Comparison of ENCODE assay signal across 28 cellular contexts in genomic region chr10:27245846-27246245, GRCh38.
"Had no signal": no experiment of that assay in that cellular context is flagged by ENCODE, and none has a peak within 500 bp of the region (broad histone marks: within the 10 kb centered on the region; RNA-seq: fewer than 3 reads in every experiment).

No MANE protein-coding gene starts in this region.

- H3K36me3 Mint-ChIP-seq: activated naive CD4-positive, alpha-beta T cell treated with anti-CD3 and anti-CD28 coated beads, Interleukin-2, amount 50 U/mL, for 24 hours; T-cell had no signal

- H3K9ac ChIP-seq: KMS-11 had no signal

- H3K4me3 Mint-ChIP-seq: activated CD8-positive, alpha-beta T cell treated with anti-CD3 and anti-CD28 coated beads, Interleukin-2, amount 10 ng/mL, durations not matched to agents 7 days and 5 days; activated naive CD4-positive, alpha-beta T cell treated with anti-CD3 and anti-CD28 coated beads, Interleukin-2, amount 50 U/mL, for 24 hours; activated T-cell treated with anti-CD3 and anti-CD28 coated beads, Interleukin-2, amount 50 U/mL, for 24 hours; activated T-helper 1 cell treated with anti-CD3 and anti-CD28 coated beads, Interleukin-12 subunit alpha, Interleukin-12 subunit beta, Interleukin-2, Interleukin-4 antibody, amounts not matched to agents 30 ng/mL and 10 ng/mL and 1 ng/mL, durations not matched to agents 14 hours and 24 hours and 36 hours; T-cell had no signal

- H3K27ac Mint-ChIP-seq: activated CD8-positive, alpha-beta T cell treated with anti-CD3 and anti-CD28 coated beads, Interleukin-2, amount 10 ng/mL, durations not matched to agents 7 days and 5 days; activated T-cell treated with anti-CD3 and anti-CD28 coated beads, Interleukin-2, amount 50 U/mL, for 24 hours; activated T-helper 1 cell treated with anti-CD3 and anti-CD28 coated beads, Interleukin-12 subunit alpha, Interleukin-12 subunit beta, Interleukin-2, Interleukin-4 antibody, amounts not matched to agents 30 ng/mL and 10 ng/mL and 1 ng/mL, durations not matched to agents 14 hours and 24 hours and 36 hours; T-cell had no signal

- H3K27ac ChIP-seq: KMS-11, SK-N-MC, VCaP had no signal

- DNase-seq: activated CD4-positive, alpha-beta T cell treated with anti-CD3 and anti-CD28 coated beads for 4 hours; activated CD4-positive, alpha-beta T cell treated with anti-CD3 and anti-CD28 coated beads, Interleukin-2, amount 50 U/mL, for 4 hours; activated CD8-positive, alpha-beta T cell treated with anti-CD3 and anti-CD28 coated beads, Interleukin-2, amount 10 ng/mL, durations not matched to agents 7 days and 5 days; activated effector memory CD4-positive, alpha-beta T cell treated with Interleukin-2 at 50 U/mL for 16 hours; activated naive CD4-positive, alpha-beta T cell; activated T-cell treated with anti-CD3 and anti-CD28 coated beads, Interleukin-2, amount 50 U/mL, for 24 hours; aorta; MG63; MV-4-11; NCI-H1092 treated with DMSO at 0.1 percent for 48 hours; NCI-H1417 treated with DMSO at 0.1 percent for 48 hours; NCI-H1694; NCI-H2029 treated with DMSO at 0.1 percent for 48 hours; NCI-H345; NCI-H510A; NCI-H526 treated with DMSO at 0.1 percent for 48 hours; NCI-H82; RPMI8226; T-cell; T-helper 2 cell; T1000 had no signal

- H3K4me3 ChIP-seq: MG63, SK-N-MC had no signal

- H3K9me3 ChIP-seq: MG63 had no signal

- ATAC-seq: activated CD8-positive, alpha-beta T cell treated with anti-CD3 and anti-CD28 coated beads, Interleukin-2, amount 10 ng/mL, durations not matched to agents 7 days and 5 days; Panc1; Right ventricle myocardium inferior; T-cell had no signal

- H3K36me3 ChIP-seq: MG63 had no signal

- H3K27me3 Mint-ChIP-seq: activated naive CD4-positive, alpha-beta T cell treated with anti-CD3 and anti-CD28 coated beads, Interleukin-2, amount 50 U/mL, for 24 hours; activated T-cell treated with anti-CD3 and anti-CD28 coated beads, Interleukin-2, amount 50 U/mL, for 24 hours; T-cell had no signal

- H3K9me3 Mint-ChIP-seq: activated naive CD4-positive, alpha-beta T cell treated with anti-CD3 and anti-CD28 coated beads, Interleukin-2, amount 50 U/mL, for 24 hours; activated T-cell treated with anti-CD3 and anti-CD28 coated beads, Interleukin-2, amount 50 U/mL, for 24 hours; activated T-helper 1 cell treated with anti-CD3 and anti-CD28 coated beads, Interleukin-12 subunit alpha, Interleukin-12 subunit beta, Interleukin-2, Interleukin-4 antibody, amounts not matched to agents 30 ng/mL and 10 ng/mL and 1 ng/mL, durations not matched to agents 14 hours and 24 hours and 36 hours; T-cell had no signal

- H3K27me3 ChIP-seq: MG63 had no signal

- H3K4me2 ChIP-seq: KMS-11 had no signal
